16 cellular contexts compared by ENCODE assay signal in the genomic region with DNA sequence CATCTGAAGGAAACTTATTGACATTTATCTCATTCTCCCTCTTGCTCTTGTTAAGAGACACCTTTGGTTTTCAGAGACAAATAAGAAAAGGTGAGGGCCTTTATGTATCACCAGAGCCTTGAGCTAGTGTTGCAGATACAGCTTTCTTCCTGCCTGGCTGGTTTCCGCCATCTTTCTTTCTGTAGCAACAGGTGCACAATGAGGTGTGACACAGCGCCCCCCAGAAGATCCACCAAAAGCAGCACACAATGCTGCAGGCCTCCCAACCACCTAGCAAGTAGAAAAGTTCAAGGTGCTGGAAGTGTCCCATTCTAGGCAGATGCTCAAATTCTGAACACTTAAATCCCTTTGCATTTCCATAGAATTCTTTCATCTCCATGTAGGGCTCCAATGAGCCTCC.
"Had no signal": no experiment of that assay in that cellular context is flagged by ENCODE, and none has a peak within 500 bp of the region (broad histone marks: within the 10 kb centered on the region; RNA-seq: fewer than 3 reads in every experiment).

No MANE protein-coding gene starts in this region.

- H3K36me3 ChIP-seq: right atrium auricular region, transverse colon, vagina had no signal

- H3K9me3 ChIP-seq: transverse colon, vagina had no signal

- H3K27ac Mint-ChIP-seq: activated CD4-positive, alpha-beta memory T cell treated with anti-CD3 and anti-CD28 coated beads for 36 hours; activated CD4-positive, alpha-beta T cell treated with anti-CD3 and anti-CD28 coated beads for 36 hours; memory B cell; nephron had no signal

- H3K4me3 ChIP-seq: right atrium auricular region, transverse colon, vagina had no signal

- H3K4me3 Mint-ChIP-seq: activated CD4-positive, alpha-beta memory T cell treated with anti-CD3 and anti-CD28 coated beads for 36 hours; activated CD4-positive, alpha-beta T cell treated with anti-CD3 and anti-CD28 coated beads for 36 hours; activated T-cell treated with anti-CD3 and anti-CD28 coated beads, Interleukin-2, amount 50 U/mL, for 72 hours; memory B cell; nephron had no signal

- H3K27me3 ChIP-seq: right atrium auricular region, transverse colon, vagina had no signal

- H3K27ac ChIP-seq: right atrium auricular region, transverse colon, vagina, VCaP had no signal

- DNase-seq: activated CD4-positive, alpha-beta memory T cell treated with anti-CD3 and anti-CD28 coated beads for 36 hours; activated CD4-positive, alpha-beta T cell treated with anti-CD3 and anti-CD28 coated beads for 36 hours; activated gamma-delta T cell; activated T-cell treated with anti-CD3 and anti-CD28 coated beads, Interleukin-2, amount 50 U/mL, for 72 hours; left ventricle myocardium superior; nucleus accumbens; stimulated activated CD4-positive, alpha-beta T cell treated with anti-CD3 and anti-CD28 coated beads, Interleukin-2, amount 100 ng/mL, for 48 hours; stimulated activated naive CD4-positive, alpha-beta T cell; T-helper 1 cell; transverse colon had no signal

- ATAC-seq: activated CD4-positive, alpha-beta T cell treated with anti-CD3 and anti-CD28 coated beads for 36 hours; activated T-cell treated with anti-CD3 and anti-CD28 coated beads, Interleukin-2, amount 50 U/mL, for 72 hours; esophagus mucosa; left ventricle myocardium superior had no signal

- H3K4me1 Mint-ChIP-seq: nephron had no signal

- H3K4me1 ChIP-seq: right atrium auricular region, transverse colon had no signal

- H3K27me3 Mint-ChIP-seq: activated CD4-positive, alpha-beta memory T cell treated with anti-CD3 and anti-CD28 coated beads for 36 hours; activated CD4-positive, alpha-beta T cell treated with anti-CD3 and anti-CD28 coated beads for 36 hours; memory B cell had no signal
